12 cellular contexts compared by ENCODE assay signal in the genomic region with DNA sequence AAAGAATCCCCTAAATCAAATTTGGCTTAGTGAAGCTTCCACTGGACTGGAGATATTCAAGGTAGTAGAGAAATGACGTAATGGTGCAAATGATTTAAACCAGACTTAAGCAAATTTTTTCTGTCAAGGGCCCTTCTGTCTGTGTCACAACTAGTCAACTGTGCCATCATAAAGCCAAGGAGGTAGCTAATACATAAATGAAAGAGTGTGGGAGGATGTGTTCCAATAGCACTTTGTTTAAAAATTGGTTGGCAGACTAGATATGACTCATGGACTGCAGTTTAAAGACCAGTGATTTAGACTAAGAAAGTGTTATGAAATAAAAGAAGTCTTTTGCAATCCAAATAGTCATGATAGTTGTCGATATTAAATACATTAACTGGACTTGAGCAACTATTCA. TPM values are rescaled to one million over a fixed set of nuclear protein-coding genes. Genes with fewer than 3 reads are reported as not detected.
DNase-seq lines count a peak whose midpoint lies in the region; ATAC-seq and TF ChIP-seq lines count a peak whose summit lies in the region.
"Had no signal": no experiment of that assay in that cellular context is flagged by ENCODE, and none has a peak within 500 bp of the region (broad histone marks: within the 10 kb centered on the region; RNA-seq: fewer than 3 reads in every experiment).

No MANE protein-coding gene starts in this region.

- H3K4me1 Mint-ChIP-seq in MCF 10A (ENCODE audit: insufficient read depth, unreplicated experiment) (peaks cover 21% of the 10 kb centered on the region), T-helper 17 cell (peaks cover 12% of the 10 kb centered on the region)
- peaks cover 22% of the 10 kb centered on the region for H3K4me1 Mint-ChIP-seq in stimulated activated naive CD8-positive, alpha-beta T cell treated with anti-CD3 and anti-CD28 coated beads, Interleukin-15, Interleukin-2, amounts not matched to agents 100 ng/mL and 50 ng/mL, for 24 hours (ENCODE audit: low read depth)

- H3K9ac ChIP-seq in mammary epithelial cell (ENCODE audit: insufficient read depth, low read length) = no peak overlapping the region

- H3K4me1 ChIP-seq in mammary epithelial cell (ENCODE audit: insufficient read depth, low read length) (no peaks in the 10 kb centered on the region), ovary (ENCODE audit: insufficient read depth) (no peaks in the 10 kb centered on the region)

- ATAC-seq in HG02885 (IDR thresholded peaks at IDR 0.05; ENCODE audit: poor library complexity, unreplicated experiment) (peak; percentile 79), T-helper 17 cell (no peak)
- ATAC-seq: naive thymus-derived CD8-positive, alpha-beta T cell had no signal

- 40% methylated on average over 2 of the region's 2 CpGs for WGBS in mammary epithelial cell (ENCODE audit: low coverage, missing lambda C conversion rate)
- WGBS in ovary, 3 donors = 76 to 82% (median 80%) methylated on average over 2 of the region's 2 CpGs

- POLR2A ChIA-PET in MCF 10A (lab: Yijun Ruan, JAX) = interaction anchor here (0.5 kb wide), 1 partner anchor 83 kb away, joined by 4 read pairs; no protein-coding TSS in a partner anchor

- H2AFZ ChIP-seq in mammary epithelial cell (ENCODE audit: low read depth, low read length) = no peak overlapping the region

- H3K36me3 Mint-ChIP-seq in MCF 10A (ENCODE audit: insufficient read depth, unreplicated experiment) (peaks cover 9% of the 10 kb centered on the region), T-helper 17 cell (ENCODE audit: low read depth) (no peaks in the 10 kb centered on the region)
- H3K36me3 Mint-ChIP-seq in stimulated activated naive CD8-positive, alpha-beta T cell treated with anti-CD3 and anti-CD28 coated beads, Interleukin-15, Interleukin-2, amounts not matched to agents 100 ng/mL and 50 ng/mL, for 24 hours (ENCODE audit: low read depth) = no peaks in the 10 kb centered on the region
- H3K36me3 Mint-ChIP-seq: naive thymus-derived CD8-positive, alpha-beta T cell had no signal

- BruUV-seq in MCF 10A (replicated peaks; lab: Mats Ljungman, UMichigan) (no TSS peak), mammary epithelial cell (replicated peaks; lab: Mats Ljungman, UMichigan) (no TSS peak)

- no peak overlapping the region for H3K4me2 ChIP-seq in mammary epithelial cell (ENCODE audit: insufficient read depth, low read depth, low read length)

- no peaks in the 10 kb centered on the region for H3K27me3 Mint-ChIP-seq in MCF 10A (ENCODE audit: insufficient read depth, unreplicated experiment)
- no peaks in the 10 kb centered on the region for H3K27me3 Mint-ChIP-seq in stimulated activated naive CD8-positive, alpha-beta T cell treated with anti-CD3 and anti-CD28 coated beads, Interleukin-15, Interleukin-2, amounts not matched to agents 100 ng/mL and 50 ng/mL, for 24 hours
- H3K27me3 Mint-ChIP-seq in T-helper 17 cell = no peaks in the 10 kb centered on the region
- H3K27me3 Mint-ChIP-seq: naive thymus-derived CD8-positive, alpha-beta T cell had no signal

- TF ChIP-seq CTCF in MCF 10A (IDR thresholded peaks at IDR 0.05; ENCODE audit: unreplicated experiment) (no peak), mammary epithelial cell (conservative IDR thresholded peaks at IDR 0.05 in 1 of 2, IDR thresholded peaks at IDR 0.05 in 1 of 2; ENCODE audit: extremely low read depth in 1 of 2, insufficient read depth in 1 of 2, low read depth in 1 of 2, low read length in 2 of 2) (no peak), ovary (IDR thresholded peaks at IDR 0.05) (no peak)

- no peak overlapping the region for H3K4me3 ChIP-seq in mammary epithelial cell (replicated peaks in 1 of 3; ENCODE audit: insufficient read depth in 1 of 3, low read depth in 2 of 3, low read length in 3 of 3)
- H3K4me3 ChIP-seq in ovary = no peak overlapping the region

- H3K36me3 ChIP-seq in mammary epithelial cell (ENCODE audit: insufficient read depth, low read length) (no peaks in the 10 kb centered on the region), ovary (no peaks in the 10 kb centered on the region)

- H3K9me3 ChIP-seq in mammary epithelial cell (replicated peaks; ENCODE audit: insufficient read depth, low read length) (no peaks in the 10 kb centered on the region), ovary (no peaks in the 10 kb centered on the region), T-helper 17 cell (ENCODE audit: control insufficient read depth, low read length, poor library complexity, severe bottlenecking) (no peaks in the 10 kb centered on the region)

- H3K27ac Mint-ChIP-seq in MCF 10A (ENCODE audit: low read depth, unreplicated experiment) (peak overlapping the region; percentile 47), T-helper 17 cell (no peak overlapping the region)
- H3K27ac Mint-ChIP-seq in stimulated activated naive CD8-positive, alpha-beta T cell treated with anti-CD3 and anti-CD28 coated beads, Interleukin-15, Interleukin-2, amounts not matched to agents 100 ng/mL and 50 ng/mL, for 24 hours = peak overlapping the region; percentile 81

- intact Hi-C loops in MCF 10A (cut with micrococcal nuclease) (no loop called here), mammary epithelial cell (cut with micrococcal nuclease) (no loop called here), ovary (cut with DNase I) (no loop called here)

- no peak overlapping the region for H3K27ac ChIP-seq in mammary epithelial cell (ENCODE audit: insufficient read depth, low read depth, low read length)
- H3K27ac ChIP-seq in ovary = no peak overlapping the region

- no peaks in the 10 kb centered on the region for H3K27me3 ChIP-seq in mammary epithelial cell (ENCODE audit: insufficient read depth, low read length)
- H3K27me3 ChIP-seq in ovary = no peaks in the 10 kb centered on the region

- DNase-seq in MCF 10A (ENCODE audit: unreplicated experiment) (peak; percentile 57), mammary epithelial cell (no peak), NOMO-1 treated with DMSO at 0.1 percent for 48 hours (lab: John Stamatoyannopoulos, UW; ENCODE audit: unreplicated experiment) (peak; percentile 52), ovary (no peak), NCI-H2227 (lab: John Stamatoyannopoulos, UW; ENCODE audit: unreplicated experiment) (no peak), T-helper 17 cell (no peak)
- DNase-seq: activated CD8-positive, alpha-beta memory T cell treated with anti-CD3 and anti-CD28 coated beads, Interleukin-2, amount 50 U/mL, for 48 hours; GOT3; naive thymus-derived CD8-positive, alpha-beta T cell; NK-92 treated with Interleukin-12 subunit alpha and Interleukin-12 subunit beta, amount 100 ng/mL, for 24 hours had no signal

- no peaks in the 10 kb centered on the region for H3K79me2 ChIP-seq in mammary epithelial cell (ENCODE audit: insufficient read depth, low read length)

- no peaks in the 10 kb centered on the region for H4K20me1 ChIP-seq in mammary epithelial cell (ENCODE audit: insufficient read depth, low read length)

- no peak for TF ChIP-seq EP300 in ovary (IDR thresholded peaks at IDR 0.05)

- H3K4me3 Mint-ChIP-seq in MCF 10A (ENCODE audit: unreplicated experiment) = no peak overlapping the region
- peak overlapping the region; percentile 35 for H3K4me3 Mint-ChIP-seq in stimulated activated naive CD8-positive, alpha-beta T cell treated with anti-CD3 and anti-CD28 coated beads, Interleukin-15, Interleukin-2, amounts not matched to agents 100 ng/mL and 50 ng/mL, for 24 hours
- no peak overlapping the region for H3K4me3 Mint-ChIP-seq in T-helper 17 cell

- TF ChIP-seq POLR2A in ovary (IDR thresholded peaks at IDR 0.05) = no peak

- H3K9me3 Mint-ChIP-seq in MCF 10A (ENCODE audit: unreplicated experiment) = no peaks in the 10 kb centered on the region
- H3K9me3 Mint-ChIP-seq in stimulated activated naive CD8-positive, alpha-beta T cell treated with anti-CD3 and anti-CD28 coated beads, Interleukin-15, Interleukin-2, amounts not matched to agents 100 ng/mL and 50 ng/mL, for 24 hours = no peaks in the 10 kb centered on the region
- H3K9me3 Mint-ChIP-seq: naive thymus-derived CD8-positive, alpha-beta T cell had no signal

- dilution Hi-C loops in mammary epithelial cell (cut with HindIII; ENCODE audit: low sequenced_read_pairs) = no loop called here

- in situ Hi-C loops in mammary epithelial cell (cut with MboI; ENCODE audit: low sequenced_read_pairs in 2 of 2) = no loop called here

- CTCF ChIA-PET in MCF 10A (lab: Yijun Ruan, JAX) = interaction anchor here (0.8 kb wide), 1 partner anchor 34 kb away, joined by 3 read pairs; no protein-coding TSS in a partner anchor
- CTCF ChIA-PET in mammary epithelial cell (lab: Charles Lee; ENCODE audit: low non-redundant PET) = no interaction called here

RNA-seq across cellular contexts. Expression of gene TEX13C, which starts 24.3 kb away (rescaled TPM):
- total RNA-seq in MCF 10A (2022) = not detected in 2 replicates
- total RNA-seq in mammary epithelial cell = not detected
- not detected for polyA plus RNA-seq in mammary epithelial cell
- not detected for polyA minus RNA-seq in mammary epithelial cell
- total RNA-seq in ovary = under 1 TPM in 1 of 7 donors, not detected in 6; under 0.01 TPM
- not detected for polyA plus RNA-seq in ovary
- total RNA-seq in T-helper 17 cell = not detected
- total RNA-seq: naive thymus-derived CD8-positive, alpha-beta T cell had no signal
- polyA plus RNA-seq: naive thymus-derived CD8-positive, alpha-beta T cell had no signal

Comparison
In these comparisons a context has a peak if more than half of its experiments do, and no peak if none do; other contexts are left out.
1. DNase-seq: peak in MCF 10A (single experiment) and NOMO-1 treated with DMSO at 0.1 percent for 48 hours (single experiment); none in mammary epithelial cell (single experiment), ovary (0 of 5), NCI-H2227 (single experiment) and T-helper 17 cell (0 of 3).